In the genomic region with DNA sequence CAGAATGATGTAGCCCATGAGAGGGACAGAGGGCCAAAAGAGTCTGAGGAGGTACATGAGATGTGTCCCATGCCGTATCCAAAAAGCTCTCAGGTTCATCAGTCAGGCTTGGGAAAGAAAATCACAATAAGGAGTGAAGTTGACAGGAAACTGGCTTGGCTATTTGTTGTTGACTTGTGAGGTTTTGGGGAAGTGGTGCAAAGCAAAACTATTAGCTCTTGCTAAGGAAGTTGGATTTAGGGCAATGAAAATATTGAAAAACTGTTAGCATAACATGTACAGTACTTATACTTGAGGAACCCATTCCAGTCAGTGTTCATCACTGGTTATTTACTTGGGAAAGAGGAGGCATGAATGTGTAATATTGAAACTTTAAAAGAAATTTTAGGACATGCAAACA, we compare ENCODE assay signal across 18 cellular contexts.
"Had no signal": no experiment of that assay in that cellular context is flagged by ENCODE, and none has a peak within 500 bp of the region (broad histone marks: within the 10 kb centered on the region; RNA-seq: fewer than 3 reads in every experiment).

No MANE protein-coding gene starts in this region.

- H3K9me3 ChIP-seq: body of pancreas, heart left ventricle, left lung, psoas muscle, tibial artery had no signal

- H3K27ac ChIP-seq: body of pancreas, psoas muscle, tibial artery had no signal

- H3K9me3 Mint-ChIP-seq: activated B cell treated with CpG ODN at 0.5 μM for 24 hours, naive B cell, neural crest cell had no signal

- DNase-seq: activated B cell treated with CpG ODN at 0.5 μM for 24 hours; activated CD4-positive, alpha-beta memory T cell treated with anti-CD3 and anti-CD28 coated beads, Interleukin-2, amount 10 ng/mL, durations not matched to agents 7 days and 5 days; activated CD4-positive, alpha-beta T cell treated with anti-CD3 and anti-CD28 coated beads for 4 hours; activated CD8-positive, alpha-beta memory T cell treated with anti-CD3 and anti-CD28 coated beads, Interleukin-2, amount 10 ng/mL, durations not matched to agents 7 days and 5 days; activated naive CD4-positive, alpha-beta T cell treated with Interleukin-2 at 50 U/mL for 16 hours; body of pancreas; caudate nucleus; heart left ventricle; kidney; left lung; mammary epithelial cell; naive B cell; psoas muscle; right cardiac atrium; stimulated activated CD4-positive, alpha-beta T cell treated with anti-CD3 and anti-CD28 coated beads, Interleukin-2, amount 100 ng/mL, for 24 hours; stimulated activated naive CD4-positive, alpha-beta T cell treated with Interleukin-2 at 50 U/mL for 16 hours; tibial artery had no signal

- H3K36me3 Mint-ChIP-seq: naive B cell had no signal

- H3K4me3 Mint-ChIP-seq: activated B cell treated with CpG ODN at 0.5 μM for 24 hours; activated CD4-positive, alpha-beta memory T cell treated with anti-CD3 and anti-CD28 coated beads, Interleukin-2, amount 10 ng/mL, durations not matched to agents 7 days and 5 days; activated CD8-positive, alpha-beta memory T cell treated with anti-CD3 and anti-CD28 coated beads, Interleukin-2, amount 10 ng/mL, durations not matched to agents 7 days and 5 days; naive B cell; neural crest cell had no signal

- H3K27ac Mint-ChIP-seq: activated B cell treated with CpG ODN at 0.5 μM for 24 hours; activated CD4-positive, alpha-beta memory T cell treated with anti-CD3 and anti-CD28 coated beads, Interleukin-2, amount 10 ng/mL, durations not matched to agents 7 days and 5 days; activated CD8-positive, alpha-beta memory T cell treated with anti-CD3 and anti-CD28 coated beads, Interleukin-2, amount 10 ng/mL, durations not matched to agents 7 days and 5 days; naive B cell had no signal

- H3K4me3 ChIP-seq: body of pancreas, heart left ventricle, left lung, psoas muscle, tibial artery had no signal

- H3K36me3 ChIP-seq: heart left ventricle, left lung, tibial artery had no signal

- H3K27me3 ChIP-seq: body of pancreas, heart left ventricle, left lung, tibial artery had no signal

- H3K27me3 Mint-ChIP-seq: activated CD4-positive, alpha-beta memory T cell treated with anti-CD3 and anti-CD28 coated beads, Interleukin-2, amount 10 ng/mL, durations not matched to agents 7 days and 5 days; activated CD8-positive, alpha-beta memory T cell treated with anti-CD3 and anti-CD28 coated beads, Interleukin-2, amount 10 ng/mL, durations not matched to agents 7 days and 5 days; naive B cell had no signal

- H3K4me1 ChIP-seq: body of pancreas, left lung, tibial artery had no signal
